ENCODE assay signal across 10 cellular contexts in genomic region chr3:181103605-181104004, GRCh38.
DNase-seq lines count a peak whose midpoint lies in the region; FAIRE-seq and TF ChIP-seq lines count a peak whose summit lies in the region.
"Had no signal": no experiment of that assay in that cellular context is flagged by ENCODE, and none has a peak within 500 bp of the region (broad histone marks: within the 10 kb centered on the region; RNA-seq: fewer than 3 reads in every experiment).

No MANE protein-coding gene starts in this region.

- TF ChIP-seq POLR2A in H54 (IDR thresholded peaks at IDR 0.05; ENCODE audit: low read depth, low read length), result no peak

- no peak for FAIRE-seq in H54 (lab: Jason Lieb, UNC)

- DNase-seq in D341Med (ENCODE audit: low spot score) (peak; percentile 44), H54 (ENCODE audit: insufficient read length, low spot score) (peak; percentile 7), NCI-H748 (lab: John Stamatoyannopoulos, UW; ENCODE audit: unreplicated experiment) (peak; percentile 67), epithelial cell of proximal tubule (ENCODE audit: low read depth) (no peak), SW480 (ENCODE audit: low spot score) (no peak), hepatic stellate cell (ENCODE audit: low spot score) (no peak), NCI-H128 (lab: John Stamatoyannopoulos, UW; ENCODE audit: unreplicated experiment) (no peak), amygdala (lab: John Stamatoyannopoulos, UW) (no peak)
- DNase-seq: naive thymus-derived CD8-positive, alpha-beta T cell had no signal

- TF ChIP-seq CTCF in epithelial cell of proximal tubule (conservative IDR thresholded peaks at IDR 0.05; ENCODE audit: low read depth, low read length), result peak; percentile 40

- no peak overlapping the region for H3K4me3 ChIP-seq in epithelial cell of proximal tubule (ENCODE audit: low read depth, low read length)
- H3K4me3 ChIP-seq: thoracic aorta had no signal

Comparison
In these comparisons a context has a peak if more than half of its experiments do, and no peak if none do; other contexts are left out.
1. DNase-seq: peak in D341Med (single experiment), H54 (single experiment) and NCI-H748 (single experiment); none in epithelial cell of proximal tubule (single experiment), SW480 (single experiment), hepatic stellate cell (single experiment), NCI-H128 (single experiment) and amygdala (0 of 56).